In genomic region chr11:86438685-86439084, GRCh38 we compare ENCODE assay signal across 17 cellular contexts.
DNase-seq lines count a peak whose midpoint lies in the region; TF ChIP-seq lines count a peak whose summit lies in the region.
"Had no signal": no experiment of that assay in that cellular context is flagged by ENCODE, and none has a peak within 500 bp of the region (broad histone marks: within the 10 kb centered on the region; RNA-seq: fewer than 3 reads in every experiment).

No MANE protein-coding gene starts in this region.

- no peaks in the 10 kb centered on the region for H3K27me3 ChIP-seq in A673 (replicated peaks; ENCODE audit: insufficient read depth, low read depth, low read length, poor library complexity)
- H3K27me3 ChIP-seq in ovary = no peaks in the 10 kb centered on the region
- H3K27me3 ChIP-seq: gastroesophageal sphincter had no signal

- TF ChIP-seq POLR2A in ovary (IDR thresholded peaks at IDR 0.05) = no peak

- H3K9me3 ChIP-seq in A673 (ENCODE audit: low read depth, low read length, poor library complexity, severe bottlenecking) (no peaks in the 10 kb centered on the region), HEK293 (ENCODE audit: control insufficient read depth, insufficient read depth, low read depth, low read length) (no peaks in the 10 kb centered on the region), SK-N-MC (ENCODE audit: low read depth, low read length) (no peaks in the 10 kb centered on the region), ovary (no peaks in the 10 kb centered on the region)
- H3K9me3 ChIP-seq: gastroesophageal sphincter had no signal

- H3K9ac ChIP-seq in SK-N-MC (ENCODE audit: insufficient read length) = no peak overlapping the region

- POLR2A ChIA-PET in A673 (lab: Charles Lee; ENCODE audit: low non-redundant PET) = interaction anchor here (0.5 kb wide), 1 partner anchor 35 kb away, joined by 3 read pairs; no protein-coding TSS in a partner anchor
- POLR2A ChIA-PET in HEK293 (lab: Yijun Ruan, JAX) = no interaction called here

- 96 to 100% (median 100%) methylated on average over 1 of the region's 1 CpG for WGBS in ovary, 3 donors

- peak; percentile 75 for DNase-seq in A673 (ENCODE audit: low spot score)
- peak; percentile 18 for DNase-seq in SK-N-MC (ENCODE audit: low read depth, low spot score)
- DNase-seq in fibroblast of the aortic adventitia (ENCODE audit: low read depth) = peak; percentile 68
- no peak for DNase-seq in NCI-H748 (lab: John Stamatoyannopoulos, UW; ENCODE audit: unreplicated experiment)
- no peak for DNase-seq in NCI-H2227 (lab: John Stamatoyannopoulos, UW; ENCODE audit: unreplicated experiment)
- no peak for DNase-seq in NCI-H1436 treated with DMSO at 0.1 percent for 48 hours (lab: John Stamatoyannopoulos, UW)
- DNase-seq in ovary = no peak
- DNase-seq: activated CD4-positive, alpha-beta memory T cell treated with anti-CD3 and anti-CD28 coated beads, Interleukin-2, amount 10 ng/mL, durations not matched to agents 7 days and 5 days; amniotic stem cell; DMS153; NCI-H1930; NCI-H774; stimulated activated naive CD8-positive, alpha-beta T cell treated with anti-CD3 and anti-CD28 coated beads, Interleukin-15, amount 100 ng/mL, for 72 hours; T-helper 9 cell had no signal

- intact Hi-C loops in A673 (cut with micrococcal nuclease; ENCODE audit: unreplicated experiment) (no loop called here), ovary (cut with DNase I) (no loop called here)

- H3K4me3 ChIP-seq in A673 (ENCODE audit: low read depth, low read length, poor library complexity, severe bottlenecking) (no peak overlapping the region), HEK293 (ENCODE audit: low read depth, low read length) (no peak overlapping the region), SK-N-MC (peak overlapping the region; percentile 26; the same call in 1 of the 2 replicates), fibroblast of the aortic adventitia (ENCODE audit: low read depth, low read length) (no peak overlapping the region), ovary (no peak overlapping the region)
- H3K4me3 ChIP-seq: gastroesophageal sphincter had no signal

- TF ChIP-seq EP300 in ovary (IDR thresholded peaks at IDR 0.05) = no peak

- TF ChIP-seq CTCF in A673 (conservative IDR thresholded peaks at IDR 0.05; ENCODE audit: low read depth, low read length) = no peak
- TF ChIP-seq CTCF in HEK293 (tag by site-specific recombination; IDR thresholded peaks at IDR 0.05) = no peak
- TF ChIP-seq CTCF in fibroblast of the aortic adventitia (IDR thresholded peaks at IDR 0.05; ENCODE audit: insufficient read depth, low read length) = no peak
- no peak for TF ChIP-seq CTCF in ovary (IDR thresholded peaks at IDR 0.05)

- H3K27ac ChIP-seq in A673 (ENCODE audit: low read depth, low read length, poor library complexity, severe bottlenecking) (peak overlapping the region; percentile 12), HEK293 (ENCODE audit: extremely low read depth, low read depth, low read length) (no peak overlapping the region), SK-N-MC (peak overlapping the region; percentile 72; the same call in 1 of the 2 replicates), ovary (no peak overlapping the region)
- H3K27ac ChIP-seq: gastroesophageal sphincter, HL-60 had no signal

- H3K4me1 ChIP-seq in A673 (ENCODE audit: insufficient read depth, low read length, poor library complexity, severe bottlenecking) (peaks cover 20% of the 10 kb centered on the region), HEK293 (ENCODE audit: control insufficient read depth, insufficient read depth, low read length) (no peaks in the 10 kb centered on the region), ovary (ENCODE audit: insufficient read depth) (no peaks in the 10 kb centered on the region)
- H3K4me1 ChIP-seq: gastroesophageal sphincter had no signal

- no peaks in the 10 kb centered on the region for H3K36me3 ChIP-seq in A673 (ENCODE audit: insufficient read depth, low read length, poor library complexity, severe bottlenecking)
- no peaks in the 10 kb centered on the region for H3K36me3 ChIP-seq in HEK293 (ENCODE audit: control insufficient read depth in 2 of 2, insufficient read depth in 1 of 2, low read length in 2 of 2)
- no peaks in the 10 kb centered on the region for H3K36me3 ChIP-seq in SK-N-MC (ENCODE audit: insufficient read depth, low read length)
- H3K36me3 ChIP-seq in ovary = no peaks in the 10 kb centered on the region

- no TSS peak for BruUV-seq in A673 (replicated peaks; lab: Mats Ljungman, UMichigan)

- CTCF ChIA-PET in A673 (lab: Charles Lee) = interaction anchor here (0.9 kb wide), 1 partner anchor 18 kb away, joined by 3 read pairs; no protein-coding TSS in a partner anchor
- CTCF ChIA-PET in HEK293 (lab: Yijun Ruan, JAX) = interaction anchor here (0.7 to 2.0 kb wide), 2 partner anchors 11 to 14 kb away, joined by 3 to 7 read pairs; no protein-coding TSS in a partner anchor

TF ChIP-seq in HEK293, 187 proteins besides CTCF, POLR2A, EP300 and RAD21:
- no peak for TF ChIP-seq PRDM4 (tag by site-specific recombination; IDR thresholded peaks at IDR 0.05)
- peak; percentile 44; the same call in 1 of the 2 replicates for TF ChIP-seq PRDM10 (tag by site-specific recombination; IDR thresholded peaks at IDR 0.05)
TF ChIP-seq in HEK293: peak in this region for 1.

Comparison
In these comparisons a context has a peak if more than half of its experiments do, and no peak if none do; other contexts are left out.
1. DNase-seq: peak in A673 (single experiment), SK-N-MC (single experiment) and fibroblast of the aortic adventitia (single experiment); none in NCI-H748 (single experiment), NCI-H2227 (single experiment), NCI-H1436 treated with DMSO at 0.1 percent for 48 hours (single experiment) and ovary (0 of 5).
2. H3K27ac ChIP-seq: peak in A673 (single experiment) and SK-N-MC (single experiment); none in HEK293 (single experiment) and ovary (0 of 2).